8 cellular contexts compared by ENCODE assay signal in genomic region chr17:30808785-30809286, GRCh38. TPM values are rescaled to one million over a fixed set of nuclear protein-coding genes. Genes with fewer than 3 reads are reported as not detected.
DNase-seq lines count a peak whose midpoint lies in the region; ATAC-seq and TF ChIP-seq lines count a peak whose summit lies in the region.

No MANE protein-coding gene starts in this region.

- TF ChIP-seq CTCF in GM13976 (IDR thresholded peaks at IDR 0.05; ENCODE audit: borderline replicate concordance, control extremely low read depth, extremely low read depth, insufficient read depth, missing control alignments): no peak

- in situ Hi-C loops in GM13976 (cut with MboI; ENCODE audit: low sequenced_read_pairs, unreplicated experiment): no loop called here

- DNase-seq in GM13976 (ENCODE audit: low spot score) (peak; percentile 74), NOMO-1 (lab: John Stamatoyannopoulos, UW; ENCODE audit: unreplicated experiment in 2 of 2) (peak; percentile 79 to 97), cortex of kidney (lab: John Stamatoyannopoulos, UW) (no peak), NCI-H1694 treated with DMSO at 0.1 percent for 48 hours (lab: John Stamatoyannopoulos, UW) (no peak)
- DNase-seq in effector CD8-positive, alpha-beta T cell (lab: John Stamatoyannopoulos, UW): no peak
- no peak for DNase-seq in activated effector memory CD4-positive, alpha-beta T cell treated with anti-CD3 and anti-CD28 coated beads, Interleukin-2, amount 50 U/mL, for 16 hours

- ATAC-seq in GM21619 (IDR thresholded peaks at IDR 0.05; ENCODE audit: unreplicated experiment) (peak; percentile 81), esophagus mucosa (peak; percentile 34)

RNA-seq across cellular contexts. Expression of gene CRLF3, which starts 15.7 kb away (rescaled TPM):
- total RNA-seq in esophagus mucosa: 17.9 TPM

RNA-seq across cellular contexts. Expression of gene ATAD5, which starts 22.9 kb away (rescaled TPM):
- 3.8 TPM for total RNA-seq in esophagus mucosa

Comparison
In these comparisons a context has a peak if more than half of its experiments do, and no peak if none do; other contexts are left out.
1. DNase-seq: peak in GM13976 (single experiment) and NOMO-1 (2 of 2); none in cortex of kidney (single experiment), effector CD8-positive, alpha-beta T cell (single experiment), NCI-H1694 treated with DMSO at 0.1 percent for 48 hours (single experiment) and activated effector memory CD4-positive, alpha-beta T cell treated with anti-CD3 and anti-CD28 coated beads, Interleukin-2, amount 50 U/mL, for 16 hours (single experiment).